Comparison of ENCODE assay signal across 14 cellular contexts in the genomic region with DNA sequence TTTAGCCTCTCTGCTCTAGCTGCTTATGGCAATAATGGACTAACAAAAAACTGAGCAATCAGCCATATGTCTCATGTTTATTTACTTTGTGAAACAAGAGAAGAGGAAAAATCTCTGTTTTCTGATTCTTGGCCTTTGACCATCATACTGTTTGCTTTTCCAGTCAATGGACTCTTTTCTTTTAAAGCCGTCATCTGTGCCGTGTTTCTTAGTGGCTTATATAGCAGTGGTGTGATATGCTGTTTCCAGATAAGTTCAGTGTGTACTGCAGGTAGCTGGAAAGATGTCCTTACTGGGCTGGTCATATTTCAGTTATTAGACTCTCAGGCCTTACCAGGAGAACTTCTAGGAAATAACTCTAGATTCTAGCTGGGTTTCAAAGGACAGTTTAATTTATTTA. TPM values are rescaled to one million over a fixed set of nuclear protein-coding genes. Genes with fewer than 3 reads are reported as not detected.
DNase-seq lines count a peak whose midpoint lies in the region; ATAC-seq and TF ChIP-seq lines count a peak whose summit lies in the region.
"Had no signal": no experiment of that assay in that cellular context is flagged by ENCODE, and none has a peak within 500 bp of the region (broad histone marks: within the 10 kb centered on the region; RNA-seq: fewer than 3 reads in every experiment).

No MANE protein-coding gene starts in this region.

- DNase-seq in HuH-7.5 (ENCODE audit: low spot score) (peak; percentile 6), NCI-H2171 treated with DMSO at 0.1 percent for 48 hours (lab: John Stamatoyannopoulos, UW) (peak; percentile 59), choroid plexus epithelial cell (ENCODE audit: low read depth) (peak; percentile 75), progenitor cell of endocrine pancreas (ENCODE audit: low spot score, unreplicated experiment) (no peak), RKO (ENCODE audit: low spot score) (no peak), AG20443 (ENCODE audit: low spot score) (no peak), dermis blood vessel endothelial cell (no peak)
- DNase-seq: effector memory CD4-positive, alpha-beta T cell; heart left ventricle had no signal

- H3K27ac Mint-ChIP-seq in progenitor cell of endocrine pancreas, result peak overlapping the region; percentile 87
- H3K27ac Mint-ChIP-seq: activated naive CD8-positive, alpha-beta T cell had no signal

- TF ChIP-seq CTCF in choroid plexus epithelial cell (conservative IDR thresholded peaks at IDR 0.05; ENCODE audit: low read depth, low read length) (no peak), progenitor cell of endocrine pancreas (IDR thresholded peaks at IDR 0.05; ENCODE audit: unreplicated experiment) (no peak)

- no peak overlapping the region for H3K4me3 ChIP-seq in choroid plexus epithelial cell (ENCODE audit: low read depth, low read length)
- H3K4me3 ChIP-seq: GM12878, HAP-1, heart left ventricle had no signal

- ATAC-seq in GM18870 (IDR thresholded peaks at IDR 0.05; ENCODE audit: unreplicated experiment), result no peak
- ATAC-seq: heart left ventricle, Panc1 had no signal

- H3K4me1 Mint-ChIP-seq in progenitor cell of endocrine pancreas (ENCODE audit: low read depth), result peaks cover 53% of the 10 kb centered on the region

- H3K36me3 Mint-ChIP-seq in progenitor cell of endocrine pancreas (ENCODE audit: insufficient read depth), result peaks cover 31% of the 10 kb centered on the region

- peaks cover 2% of the 10 kb centered on the region for H3K9me3 Mint-ChIP-seq in progenitor cell of endocrine pancreas (ENCODE audit: low read depth)

- H3K4me3 Mint-ChIP-seq in progenitor cell of endocrine pancreas (ENCODE audit: low read depth), result no peak overlapping the region
- H3K4me3 Mint-ChIP-seq: activated naive CD8-positive, alpha-beta T cell had no signal

- no peaks in the 10 kb centered on the region for H3K27me3 Mint-ChIP-seq in progenitor cell of endocrine pancreas
- H3K27me3 Mint-ChIP-seq: activated naive CD8-positive, alpha-beta T cell had no signal

RNA-seq across cellular contexts. Expression of a gene that starts 33.6 kb away (rescaled TPM):
- total RNA-seq in progenitor cell of endocrine pancreas, result 2.0 and 2.3 TPM in 2 replicates
- 0.42 and 0.51 TPM in 2 replicates for total RNA-seq in dermis blood vessel endothelial cell

RNA-seq across cellular contexts. Expression of a gene that starts 43.6 kb away (rescaled TPM):
- total RNA-seq in progenitor cell of endocrine pancreas (28.6 and 28.9 TPM in 2 replicates), dermis blood vessel endothelial cell (26.4 and 35.7 TPM in 2 replicates)

Comparison
In these comparisons a context has a peak if more than half of its experiments do, and no peak if none do; other contexts are left out.
1. DNase-seq: peak in HuH-7.5 (single experiment), NCI-H2171 treated with DMSO at 0.1 percent for 48 hours (single experiment) and choroid plexus epithelial cell (single experiment); none in progenitor cell of endocrine pancreas (single experiment), RKO (single experiment), AG20443 (single experiment) and dermis blood vessel endothelial cell (single experiment).